ENCODE assay signal across 8 cellular contexts in genomic region chr20:64078934-64079272, GRCh38. TPM values are rescaled to one million over a fixed set of nuclear protein-coding genes. Genes with fewer than 3 reads are reported as not detected.
DNase-seq lines count a peak whose midpoint lies in the region; ATAC-seq and TF ChIP-seq lines count a peak whose summit lies in the region.

No MANE protein-coding gene starts in this region.

- H3K4me1 ChIP-seq in HEK293 (ENCODE audit: control insufficient read depth, insufficient read depth, low read length) (peaks cover 10% of the 10 kb centered on the region), iPS-18a (ENCODE audit: control insufficient read depth, low read depth, low read length) (peaks cover 6% of the 10 kb centered on the region)

- peaks cover 8% of the 10 kb centered on the region for H3K36me3 Mint-ChIP-seq in activated T-helper 1 cell treated with anti-CD3 and anti-CD28 coated beads, Interleukin-12 subunit alpha, Interleukin-12 subunit beta, Interleukin-2, Interleukin-4 antibody, amounts not matched to agents 30 ng/mL and 10 ng/mL and 1 ng/mL, durations not matched to agents 14 hours and 24 hours and 36 hours (ENCODE audit: low read depth)
- H3K36me3 Mint-ChIP-seq in stimulated activated effector memory CD8-positive, alpha-beta T cell treated with anti-CD3 and anti-CD28 coated beads, Interleukin-12 subunit alpha, Interleukin-12 subunit beta, amount 100 ng/mL, for 72 hours: peaks cover 25% of the 10 kb centered on the region

- CTCF ChIA-PET in HEK293 (lab: Yijun Ruan, JAX): interaction anchor here (1.0 to 1.2 kb wide), 3 partner anchors 9 to 40 kb away, joined by 3 read pairs; no protein-coding TSS in a partner anchor

- H3K4me3 ChIP-seq in HEK293 (ENCODE audit: low read depth, low read length) (peak overlapping the region; percentile 51), iPS-18a (ENCODE audit: low read length) (peak overlapping the region; percentile 66)

- H3K27me3 ChIP-seq in iPS-18a (ENCODE audit: control insufficient read depth, insufficient read depth, low read length): peaks cover 37% of the 10 kb centered on the region

- intact Hi-C loops in activated T-helper 1 cell treated with anti-CD3 and anti-CD28 coated beads, Interleukin-12 subunit alpha, Interleukin-12 subunit beta, Interleukin-2, Interleukin-4 antibody, amounts not matched to agents 30 ng/mL and 10 ng/mL and 1 ng/mL, durations not matched to agents 14 hours and 24 hours and 36 hours (cut with micrococcal nuclease): loop anchor here (1.0 to 5.0 kb wide), 7 partner anchors 16 to 862 kb away; partner anchors contain the start of genes C20orf204, DNAJC5, PCMTD2 and RTEL1

- peak overlapping the region; percentile 68; the same call in 1 of the 2 replicates for H3K27ac ChIP-seq in HEK293 (ENCODE audit: extremely low read depth, low read depth, low read length)
- no peak overlapping the region for H3K27ac ChIP-seq in iPS-18a (ENCODE audit: low read length)

- H3K27me3 Mint-ChIP-seq in activated T-helper 1 cell treated with anti-CD3 and anti-CD28 coated beads, Interleukin-12 subunit alpha, Interleukin-12 subunit beta, Interleukin-2, Interleukin-4 antibody, amounts not matched to agents 30 ng/mL and 10 ng/mL and 1 ng/mL, durations not matched to agents 14 hours and 24 hours and 36 hours (ENCODE audit: insufficient read depth): peaks cover 4% of the 10 kb centered on the region

- H3K9ac ChIP-seq in iPS-18a (ENCODE audit: low read length): peak overlapping the region; percentile 53

- peak overlapping the region; percentile 83 for H3K27ac Mint-ChIP-seq in activated T-helper 1 cell treated with anti-CD3 and anti-CD28 coated beads, Interleukin-12 subunit alpha, Interleukin-12 subunit beta, Interleukin-2, Interleukin-4 antibody, amounts not matched to agents 30 ng/mL and 10 ng/mL and 1 ng/mL, durations not matched to agents 14 hours and 24 hours and 36 hours
- H3K27ac Mint-ChIP-seq in stimulated activated effector memory CD8-positive, alpha-beta T cell treated with anti-CD3 and anti-CD28 coated beads, Interleukin-12 subunit alpha, Interleukin-12 subunit beta, amount 100 ng/mL, for 72 hours: peak overlapping the region; percentile 92

- TF ChIP-seq CTCF in HEK293 (tag by site-specific recombination; IDR thresholded peaks at IDR 0.05): no peak

- POLR2A ChIA-PET in HEK293 (lab: Yijun Ruan, JAX): no interaction called here

- H3K36me3 ChIP-seq in HEK293 (ENCODE audit: control insufficient read depth in 2 of 2, insufficient read depth in 1 of 2, low read length in 2 of 2) (peaks cover 0 to 7% of the 10 kb centered on the region in 2 experiments; a peak in 1 of 3 replicates), iPS-18a (ENCODE audit: control insufficient read depth, low read depth, low read length) (no peaks in the 10 kb centered on the region)

- DNase-seq in activated T-helper 1 cell treated with anti-CD3 and anti-CD28 coated beads, Interleukin-12 subunit alpha, Interleukin-12 subunit beta, Interleukin-2, Interleukin-4 antibody, amounts not matched to agents 30 ng/mL and 10 ng/mL and 1 ng/mL, durations not matched to agents 14 hours and 24 hours and 36 hours (ENCODE audit: low spot score): no peak
- DNase-seq in stimulated activated effector memory CD8-positive, alpha-beta T cell treated with anti-CD3 and anti-CD28 coated beads, Interleukin-12 subunit alpha, Interleukin-12 subunit beta, amount 100 ng/mL, for 72 hours (ENCODE audit: low spot score in 2 of 2): no peak
- DNase-seq in NCI-H1694 treated with DMSO at 0.1 percent for 48 hours (lab: John Stamatoyannopoulos, UW): no peak

- no peaks in the 10 kb centered on the region for H3K9me3 Mint-ChIP-seq in activated T-helper 1 cell treated with anti-CD3 and anti-CD28 coated beads, Interleukin-12 subunit alpha, Interleukin-12 subunit beta, Interleukin-2, Interleukin-4 antibody, amounts not matched to agents 30 ng/mL and 10 ng/mL and 1 ng/mL, durations not matched to agents 14 hours and 24 hours and 36 hours
- H3K9me3 Mint-ChIP-seq in stimulated activated effector memory CD8-positive, alpha-beta T cell treated with anti-CD3 and anti-CD28 coated beads, Interleukin-12 subunit alpha, Interleukin-12 subunit beta, amount 100 ng/mL, for 72 hours: no peaks in the 10 kb centered on the region

- H3K9me3 ChIP-seq in HEK293 (ENCODE audit: control insufficient read depth, insufficient read depth, low read depth, low read length): no peaks in the 10 kb centered on the region
- H3K9me3 ChIP-seq in iPS-18a (ENCODE audit: control insufficient read depth, low read depth, low read length): no peaks in the 10 kb centered on the region

- peaks cover 20% of the 10 kb centered on the region for H3K4me1 Mint-ChIP-seq in activated T-helper 1 cell treated with anti-CD3 and anti-CD28 coated beads, Interleukin-12 subunit alpha, Interleukin-12 subunit beta, Interleukin-2, Interleukin-4 antibody, amounts not matched to agents 30 ng/mL and 10 ng/mL and 1 ng/mL, durations not matched to agents 14 hours and 24 hours and 36 hours (ENCODE audit: low read depth)
- peaks cover 48% of the 10 kb centered on the region for H3K4me1 Mint-ChIP-seq in stimulated activated effector memory CD8-positive, alpha-beta T cell treated with anti-CD3 and anti-CD28 coated beads, Interleukin-12 subunit alpha, Interleukin-12 subunit beta, amount 100 ng/mL, for 72 hours

- peak overlapping the region; percentile 93 for H3K4me3 Mint-ChIP-seq in activated T-helper 1 cell treated with anti-CD3 and anti-CD28 coated beads, Interleukin-12 subunit alpha, Interleukin-12 subunit beta, Interleukin-2, Interleukin-4 antibody, amounts not matched to agents 30 ng/mL and 10 ng/mL and 1 ng/mL, durations not matched to agents 14 hours and 24 hours and 36 hours
- peak overlapping the region; percentile 91 for H3K4me3 Mint-ChIP-seq in stimulated activated effector memory CD8-positive, alpha-beta T cell treated with anti-CD3 and anti-CD28 coated beads, Interleukin-12 subunit alpha, Interleukin-12 subunit beta, amount 100 ng/mL, for 72 hours

- ATAC-seq in stimulated activated effector memory CD8-positive, alpha-beta T cell treated with anti-CD3 and anti-CD28 coated beads, Interleukin-12 subunit alpha, Interleukin-12 subunit beta, amount 100 ng/mL, for 72 hours: no peak
- ATAC-seq in HG03139 (IDR thresholded peaks at IDR 0.05; ENCODE audit: unreplicated experiment): no peak
- ATAC-seq in HG03457 (IDR thresholded peaks at IDR 0.05; ENCODE audit: unreplicated experiment): no peak
- no peak for ATAC-seq in HG02973 (IDR thresholded peaks at IDR 0.05; ENCODE audit: unreplicated experiment)

TF ChIP-seq in HEK293, 187 proteins besides CTCF, POLR2A, EP300 and RAD21 (continues in another document):
- TF ChIP-seq ZBTB11 (tag by site-specific recombination; conservative IDR thresholded peaks at IDR 0.05; ENCODE audit: low read depth): no peak
- TF ChIP-seq ZFP69B (tag by site-specific recombination; IDR thresholded peaks at IDR 0.05): no peak
- no peak for TF ChIP-seq ZNF155 (tag by site-specific recombination; IDR thresholded peaks at IDR 0.05)

RNA-seq across cellular contexts. Expression of gene RGS19, which starts 0.4 kb away (rescaled TPM):
- total RNA-seq in activated T-helper 1 cell treated with anti-CD3 and anti-CD28 coated beads, Interleukin-12 subunit alpha, Interleukin-12 subunit beta, Interleukin-2, Interleukin-4 antibody, amounts not matched to agents 30 ng/mL and 10 ng/mL and 1 ng/mL, durations not matched to agents 14 hours and 24 hours and 36 hours: 54.7 and 55.9 TPM in 2 replicates

RNA-seq across cellular contexts. Expression of gene OPRL1, which starts 1.0 kb away (rescaled TPM):
- total RNA-seq in activated T-helper 1 cell treated with anti-CD3 and anti-CD28 coated beads, Interleukin-12 subunit alpha, Interleukin-12 subunit beta, Interleukin-2, Interleukin-4 antibody, amounts not matched to agents 30 ng/mL and 10 ng/mL and 1 ng/mL, durations not matched to agents 14 hours and 24 hours and 36 hours: 0.16 and 0.20 TPM in 2 replicates

RNA-seq across cellular contexts. Expression of gene LKAAEAR1, which starts 5.3 kb away (rescaled TPM):
- total RNA-seq in activated T-helper 1 cell treated with anti-CD3 and anti-CD28 coated beads, Interleukin-12 subunit alpha, Interleukin-12 subunit beta, Interleukin-2, Interleukin-4 antibody, amounts not matched to agents 30 ng/mL and 10 ng/mL and 1 ng/mL, durations not matched to agents 14 hours and 24 hours and 36 hours: 0.31 and 0.39 TPM in 2 replicates

RNA-seq across cellular contexts. Expression of gene TCEA2, which starts 15.9 kb away (rescaled TPM):
- total RNA-seq in activated T-helper 1 cell treated with anti-CD3 and anti-CD28 coated beads, Interleukin-12 subunit alpha, Interleukin-12 subunit beta, Interleukin-2, Interleukin-4 antibody, amounts not matched to agents 30 ng/mL and 10 ng/mL and 1 ng/mL, durations not matched to agents 14 hours and 24 hours and 36 hours: 33.8 TPM in 2 replicates

RNA-seq across cellular contexts. Expression of gene NPBWR2, which starts 28.5 kb away (rescaled TPM):
- not detected in 2 replicates for total RNA-seq in activated T-helper 1 cell treated with anti-CD3 and anti-CD28 coated beads, Interleukin-12 subunit alpha, Interleukin-12 subunit beta, Interleukin-2, Interleukin-4 antibody, amounts not matched to agents 30 ng/mL and 10 ng/mL and 1 ng/mL, durations not matched to agents 14 hours and 24 hours and 36 hours
